In the genomic region with DNA sequence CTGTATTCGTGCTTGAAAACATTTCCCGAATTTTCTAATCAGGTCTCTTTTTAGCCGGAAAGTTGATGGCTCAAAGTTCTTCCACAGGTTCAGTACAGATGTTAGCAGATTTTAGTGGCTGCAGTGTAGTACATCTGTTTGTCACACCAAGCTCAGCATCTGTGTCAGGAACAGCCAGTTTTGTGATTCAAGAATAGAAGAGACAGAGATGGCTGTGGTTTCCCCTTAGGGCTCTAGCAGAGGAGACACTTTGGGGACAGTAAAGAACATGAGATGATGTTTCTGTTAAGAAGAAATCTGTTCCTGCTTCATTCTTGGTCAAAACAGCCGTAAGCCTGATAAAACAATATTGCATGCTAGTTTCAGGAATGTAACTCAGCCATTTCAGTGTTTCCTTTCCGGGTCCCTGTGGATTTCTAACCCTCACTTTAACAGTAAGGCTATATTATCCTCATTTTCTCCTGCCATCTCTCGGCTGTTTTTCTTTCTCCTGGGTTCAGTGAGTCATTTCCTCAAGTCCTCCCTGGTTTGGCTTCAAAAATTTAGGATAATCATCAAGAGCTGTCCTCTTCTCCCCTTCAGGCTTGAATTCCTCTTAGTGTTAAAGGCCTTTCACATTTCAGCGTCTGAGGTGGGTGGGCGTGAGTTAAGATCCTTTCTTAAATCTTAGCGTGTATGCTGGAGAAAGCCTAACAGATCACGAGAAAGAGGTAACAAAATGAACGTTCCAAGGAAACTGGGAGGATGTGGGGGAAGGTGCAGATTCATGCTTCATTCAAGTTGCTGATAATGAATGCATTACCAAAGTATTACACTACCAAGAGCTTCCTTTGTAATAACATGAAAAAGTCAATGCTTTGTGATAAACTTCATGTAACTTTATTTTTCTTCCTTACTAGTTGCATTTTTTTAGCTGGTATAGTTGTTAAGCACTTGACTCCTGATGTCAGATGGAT, we compare ENCODE assay signal across 14 cellular contexts. TPM values are rescaled to one million over a fixed set of nuclear protein-coding genes. Genes with fewer than 3 reads are reported as not detected.
DNase-seq lines count a peak whose midpoint lies in the region; ATAC-seq and TF ChIP-seq lines count a peak whose summit lies in the region.
"Had no signal": no experiment of that assay in that cellular context is flagged by ENCODE, and none has a peak within 500 bp of the region (broad histone marks: within the 10 kb centered on the region; RNA-seq: fewer than 3 reads in every experiment).

No MANE protein-coding gene starts in this region.

- intact Hi-C loops in activated CD4-positive, alpha-beta memory T cell treated with anti-CD3 and anti-CD28 coated beads for 36 hours (cut with micrococcal nuclease): no loop called here

- H3K27me3 ChIP-seq in SJSA1 (replicated peaks) (no peaks in the 10 kb centered on the region), osteoblast (ENCODE audit: insufficient read depth, low read length) (no peaks in the 10 kb centered on the region)
- H3K27me3 ChIP-seq: upper lobe of left lung had no signal

- peak overlapping the region; percentile 73 for H2AFZ ChIP-seq in osteoblast (ENCODE audit: low read length)

- H3K4me3 Mint-ChIP-seq in activated CD4-positive, alpha-beta memory T cell treated with anti-CD3 and anti-CD28 coated beads for 36 hours: no peak overlapping the region

- no peaks in the 10 kb centered on the region for H3K9me3 Mint-ChIP-seq in activated CD4-positive, alpha-beta memory T cell treated with anti-CD3 and anti-CD28 coated beads for 36 hours

- H3K36me3 Mint-ChIP-seq in activated CD4-positive, alpha-beta memory T cell treated with anti-CD3 and anti-CD28 coated beads for 36 hours: no peaks in the 10 kb centered on the region

- H3K27ac ChIP-seq in SJSA1: peak overlapping the region; percentile 92
- H3K27ac ChIP-seq in osteoblast (ENCODE audit: low read depth, low read length): peak overlapping the region; percentile 91
- H3K27ac ChIP-seq: upper lobe of left lung had no signal

- peaks cover 12% of the 10 kb centered on the region for H3K27me3 Mint-ChIP-seq in activated CD4-positive, alpha-beta memory T cell treated with anti-CD3 and anti-CD28 coated beads for 36 hours

- H3K4me3 ChIP-seq in SJSA1: peak overlapping the region; percentile 27
- peak overlapping the region; percentile 53 for H3K4me3 ChIP-seq in fibroblast of pulmonary artery (replicated peaks; ENCODE audit: low read depth, low read length)
- peak overlapping the region; percentile 66 for H3K4me3 ChIP-seq in osteoblast (ENCODE audit: insufficient read depth, low read length)
- H3K4me3 ChIP-seq: upper lobe of left lung had no signal

- H3K4me1 Mint-ChIP-seq in activated CD4-positive, alpha-beta memory T cell treated with anti-CD3 and anti-CD28 coated beads for 36 hours (ENCODE audit: low read depth): no peaks in the 10 kb centered on the region

- no peaks in the 10 kb centered on the region for H4K20me1 ChIP-seq in osteoblast (ENCODE audit: insufficient read depth, low read length)

- H3K36me3 ChIP-seq in SJSA1: no peaks in the 10 kb centered on the region
- no peaks in the 10 kb centered on the region for H3K36me3 ChIP-seq in osteoblast (ENCODE audit: insufficient read depth, low read length)
- H3K36me3 ChIP-seq: upper lobe of left lung had no signal

- H3K4me1 ChIP-seq in SJSA1 (replicated peaks) (peaks cover 60% of the 10 kb centered on the region), osteoblast (ENCODE audit: insufficient read depth, low read length) (peaks cover 38% of the 10 kb centered on the region)
- H3K4me1 ChIP-seq: upper lobe of left lung had no signal

- H3K4me2 ChIP-seq in osteoblast (ENCODE audit: insufficient read depth, low read length): peak overlapping the region; percentile 85

- POLR2A ChIA-PET in activated CD4-positive, alpha-beta memory T cell treated with anti-CD3 and anti-CD28 coated beads for 36 hours (lab: Charles Lee): no interaction called here

- TF ChIP-seq CTCF in fibroblast of pulmonary artery (IDR thresholded peaks at IDR 0.05; ENCODE audit: low read length, missing control alignments): no peak
- TF ChIP-seq CTCF in osteoblast (IDR thresholded peaks at IDR 0.05; ENCODE audit: extremely low read depth, low read depth, low read length): no peak

- no peak for ATAC-seq in GM21367 (IDR thresholded peaks at IDR 0.05; ENCODE audit: unreplicated experiment)

- H3K9me3 ChIP-seq in SJSA1 (replicated peaks) (no peaks in the 10 kb centered on the region), osteoblast (ENCODE audit: low read depth, low read length) (no peaks in the 10 kb centered on the region)
- H3K9me3 ChIP-seq: upper lobe of left lung had no signal

- CTCF ChIA-PET in activated CD4-positive, alpha-beta memory T cell treated with anti-CD3 and anti-CD28 coated beads for 36 hours (lab: Charles Lee): no interaction called here

- H3K27ac Mint-ChIP-seq in activated CD4-positive, alpha-beta memory T cell treated with anti-CD3 and anti-CD28 coated beads for 36 hours: no peak overlapping the region

- peak; percentile 17 for DNase-seq in AG08396 (ENCODE audit: low spot score)
- DNase-seq in SJSA1 (ENCODE audit: low read depth in 1 of 2, low spot score in 2 of 2): peak; percentile 49 to 80
- DNase-seq in fibroblast of pulmonary artery (ENCODE audit: low read depth): peak; percentile 84
- DNase-seq in osteoblast (ENCODE audit: insufficient read length, low spot score, missing footprints): peak; percentile 36
- no peak for DNase-seq in activated effector memory CD4-positive, alpha-beta T cell treated with anti-CD3 and anti-CD28 coated beads, Interleukin-2, amount 50 U/mL, for 16 hours
- DNase-seq in LoVo (ENCODE audit: low spot score): no peak
- no peak for DNase-seq in activated CD4-positive, alpha-beta memory T cell treated with anti-CD3 and anti-CD28 coated beads for 36 hours
- DNase-seq: C1 segment of cervical spinal cord; dorsolateral prefrontal cortex; NCI-H187 treated with DMSO at 0.1 percent for 48 hours; SHP77 treated with DMSO at 0.1 percent for 48 hours; stimulated activated CD4-positive, alpha-beta T cell treated with anti-CD3 and anti-CD28 coated beads, Interleukin-1b, Interleukin-23, amount 100 ng/mL, for 48 hours; upper lobe of left lung had no signal

- H3K79me2 ChIP-seq in osteoblast (ENCODE audit: insufficient read depth, low read length): no peaks in the 10 kb centered on the region

RNA-seq across cellular contexts. Expression of a gene that starts 37.1 kb away (rescaled TPM):
- total RNA-seq in SJSA1 (2014; rRNA removed; shearing (Covaris generic)): 27.8 and 46.9 TPM in 2 replicates
- total RNA-seq in osteoblast: 210 and 254 TPM in 2 replicates
- total RNA-seq in activated CD4-positive, alpha-beta memory T cell treated with anti-CD3 and anti-CD28 coated beads for 36 hours: not detected

Comparison
In these comparisons a context has a peak if more than half of its experiments do, and no peak if none do; other contexts are left out.
1. DNase-seq: peak in AG08396 (single experiment), SJSA1 (2 of 2), fibroblast of pulmonary artery (single experiment) and osteoblast (single experiment); none in activated effector memory CD4-positive, alpha-beta T cell treated with anti-CD3 and anti-CD28 coated beads, Interleukin-2, amount 50 U/mL, for 16 hours (single experiment), LoVo (single experiment) and activated CD4-positive, alpha-beta memory T cell treated with anti-CD3 and anti-CD28 coated beads for 36 hours (single experiment).
2. RNA of a gene that starts 37.1 kb away (total RNA-seq): 210 to 254 TPM in osteoblast and 27.8 to 46.9 TPM in SJSA1; not detected in activated CD4-positive, alpha-beta memory T cell treated with anti-CD3 and anti-CD28 coated beads for 36 hours; every median in the first group is over 10 times any median in the second.
3. Peak in every context shown above with its lines, with median percentiles within 50 percentile points of each other: H3K4me3 ChIP-seq.